15 cellular contexts compared by ENCODE assay signal in genomic region chr4:141497627-141498026, GRCh38.
DNase-seq lines count a peak whose midpoint lies in the region; ATAC-seq and TF ChIP-seq lines count a peak whose summit lies in the region.
"Had no signal": no experiment of that assay in that cellular context is flagged by ENCODE, and none has a peak within 500 bp of the region (broad histone marks: within the 10 kb centered on the region; RNA-seq: fewer than 3 reads in every experiment).

No MANE protein-coding gene starts in this region.

- TF ChIP-seq EP300 in stomach (IDR thresholded peaks at IDR 0.05): no peak

- no peak for DNase-seq in activated CD4-positive, CD25-positive, alpha-beta regulatory T cell treated with anti-CD3 and anti-CD28 coated beads, Interleukin-2, amount 50 U/mL, for 72 hours
- DNase-seq in AML-193 (lab: John Stamatoyannopoulos, UW) (no peak), stomach (no peak), NCI-H1048 (lab: John Stamatoyannopoulos, UW) (no peak)
- DNase-seq: activated CD8-positive, alpha-beta memory T cell treated with anti-CD3 and anti-CD28 coated beads for 24 hours; amniotic stem cell; effector memory CD4-positive, alpha-beta T cell; mesendoderm; NCI-H1105; upper lobe of right lung had no signal

- TF ChIP-seq CTCF in stomach (IDR thresholded peaks at IDR 0.05): no peak

- H3K27me3 ChIP-seq in stomach: no peaks in the 10 kb centered on the region
- H3K27me3 ChIP-seq: upper lobe of right lung had no signal

- H3K36me3 ChIP-seq in stomach: no peaks in the 10 kb centered on the region
- H3K36me3 ChIP-seq: prostate gland, upper lobe of right lung had no signal

- TF ChIP-seq POLR2A in stomach (IDR thresholded peaks at IDR 0.05): no peak

- H3K4me1 ChIP-seq in stomach: no peaks in the 10 kb centered on the region
- H3K4me1 ChIP-seq: prostate gland, upper lobe of right lung had no signal

- no peak overlapping the region for H3K27ac ChIP-seq in stomach
- H3K27ac ChIP-seq: prostate gland, upper lobe of right lung had no signal

- WGBS in stomach, 5 donors: 75 to 91% (median 86%) methylated on average over 1 of the region's 1 CpG

- no peaks in the 10 kb centered on the region for H3K9me3 ChIP-seq in stomach
- H3K9me3 ChIP-seq: prostate gland, upper lobe of right lung had no signal

- ATAC-seq in GM18498 (IDR thresholded peaks at IDR 0.05; ENCODE audit: unreplicated experiment): peak; percentile 89
- ATAC-seq in GM19397 (IDR thresholded peaks at IDR 0.05; ENCODE audit: unreplicated experiment): peak; percentile 90
- peak; percentile 96 for ATAC-seq in HG02798 (IDR thresholded peaks at IDR 0.05; ENCODE audit: poor library complexity, unreplicated experiment)
- peak; percentile 91 for ATAC-seq in HG03460 (IDR thresholded peaks at IDR 0.05; ENCODE audit: unreplicated experiment)
- ATAC-seq: upper lobe of right lung had no signal

- H3K4me3 ChIP-seq in stomach: no peak overlapping the region
- H3K4me3 ChIP-seq: prostate gland, upper lobe of right lung had no signal

- intact Hi-C loops in stomach (cut with DNase I; ENCODE audit: low total_unique reads): no loop called here
